2 cellular contexts compared by ENCODE assay signal in genomic region chr10:70101068-70101562, GRCh38. TPM values are rescaled to one million over a fixed set of nuclear protein-coding genes. Genes with fewer than 3 reads are reported as not detected.
"Had no signal": no experiment of that assay in that cellular context is flagged by ENCODE, and none has a peak within 500 bp of the region (broad histone marks: within the 10 kb centered on the region; RNA-seq: fewer than 3 reads in every experiment).

No MANE protein-coding gene starts in this region.

RNA-seq across cellular contexts. Expression of gene MACROH2A2, which starts 48.5 kb away (rescaled TPM):
- total RNA-seq: OCI-LY7, PC-9 had no signal
